ENCODE assay signal across 27 cellular contexts in genomic region chr20:45154183-45154582, GRCh38. TPM values are rescaled to one million over a fixed set of nuclear protein-coding genes. Genes with fewer than 3 reads are reported as not detected.
A peak's percentile ranks its signal among the peaks of the same experiment; 100 is the strongest.
DNase-seq lines count a peak whose midpoint lies in the region; ATAC-seq and TF ChIP-seq lines count a peak whose summit lies in the region.
"Had no signal": no experiment of that assay in that cellular context is flagged by ENCODE, and none has a peak within 500 bp of the region (broad histone marks: within the 10 kb centered on the region; RNA-seq: fewer than 3 reads in every experiment).

No MANE protein-coding gene starts in this region.

- H3K4me3 ChIP-seq in NB4 (ENCODE audit: low read depth, low read length) (no peak overlapping the region), cardiac fibroblast (replicated peaks in 1 of 2; ENCODE audit: low read depth in 2 of 2, low read length in 2 of 2) (no peak overlapping the region), left lung (no peak overlapping the region)
- H3K4me3 ChIP-seq: HAP-1, K562, skin epidermis had no signal

- DNase-seq in EH (ENCODE audit: low read depth) (peak; percentile 16), NB4 (ENCODE audit: low read depth) (peak; percentile 9), cardiac fibroblast (ENCODE audit: low read depth in 2 of 2) (peak; percentile 9 to 22), left lung (no peak), GF-D8 (lab: John Stamatoyannopoulos, UW) (no peak), Kasumi-1 (lab: John Stamatoyannopoulos, UW) (no peak), KG1 (lab: John Stamatoyannopoulos, UW) (no peak)
- DNase-seq in stimulated activated CD4-positive, alpha-beta T cell treated with anti-CD3 and anti-CD28 coated beads, Interleukin-4, amount 100 ng/mL, for 4 hours = no peak
- DNase-seq: activated B cell treated with CpG ODN at 0.5 μM for 24 hours; activated CD8-positive, alpha-beta T cell treated with anti-CD3 and anti-CD28 coated beads for 36 hours; activated naive CD4-positive, alpha-beta T cell treated with anti-CD3 and anti-CD28 coated beads, Interleukin-2, amount 10 ng/mL, durations not matched to agents 7 days and 5 days; activated T-cell treated with anti-CD3 and anti-CD28 coated beads, Interleukin-2, amount 50 U/mL, for 4 hours; NCI-H1048; NCI-H2029 treated with DMSO at 0.1 percent for 48 hours; SHP77 treated with DMSO at 0.1 percent for 48 hours; stimulated activated naive CD8-positive, alpha-beta T cell treated with anti-CD3 and anti-CD28 coated beads, Interleukin-15, amount 100 ng/mL, for 72 hours; trophoblast cell had no signal

- H3K27me3 ChIP-seq in left lung = peaks cover 0 to 2% of the 10 kb centered on the region in 2 donors

- ATAC-seq in left lung = peak; percentile 23
- ATAC-seq: activated CD8-positive, alpha-beta T cell treated with anti-CD3 and anti-CD28 coated beads for 36 hours; activated T-cell treated with anti-CD3 and anti-CD28 coated beads, Interleukin-2, amount 50 U/mL, for 4 hours; K562; natural killer cell treated with Interleukin-12 subunit alpha and Interleukin-12 subunit beta and Interleukin-15 and Interleukin-18, amount 100 ng/mL, for 72 hours; stimulated activated naive CD8-positive, alpha-beta T cell treated with anti-CD3 and anti-CD28 coated beads, Interleukin-15, amount 100 ng/mL, for 72 hours had no signal

- H3K9me3 ChIP-seq in left lung = peaks cover 0 to 26% of the 10 kb centered on the region in 2 donors
- H3K9me3 ChIP-seq: HAP-1 had no signal

- TF ChIP-seq CTCF in NB4 (IDR thresholded peaks at IDR 0.05; ENCODE audit: low read depth, low read length) (no peak), cardiac fibroblast (IDR thresholded peaks at IDR 0.05; ENCODE audit: low read depth, low read length) (no peak), left lung (IDR thresholded peaks at IDR 0.05) (no peak)

- H3K4me1 ChIP-seq in left lung = peaks cover 4 to 18% of the 10 kb centered on the region in 2 donors
- H3K4me1 ChIP-seq: HAP-1 had no signal

- H3K27ac ChIP-seq in left lung = peak overlapping the region in 1 of 2 donors; percentile 80
- H3K27ac ChIP-seq: HL-60 had no signal

- intact Hi-C loops in left lung (cut with DNase I) = no loop called here

- H3K36me3 ChIP-seq in left lung = no peaks in the 10 kb centered on the region
- H3K36me3 ChIP-seq: HAP-1 had no signal

- no peak for TF ChIP-seq POLR2A in NB4 (IDR thresholded peaks at IDR 0.05; ENCODE audit: extremely low read depth, insufficient read length)

RNA-seq across cellular contexts. Expression of gene PI3, which starts 20.5 kb away (rescaled TPM):
- total RNA-seq in left lung = 100 to 1,000 TPM in 1 of 2 donors, 1 to 10 TPM in 1; 1.4 to 165 TPM
- total RNA-seq: activated B cell treated with CpG ODN at 0.5 μM for 24 hours; activated CD8-positive, alpha-beta T cell treated with anti-CD3 and anti-CD28 coated beads for 36 hours; astrocyte; B cell; K562; mesenteric fat pad; natural killer cell treated with Interleukin-12 subunit alpha and Interleukin-12 subunit beta and Interleukin-15 and Interleukin-18, amount 100 ng/mL, for 72 hours; NCI-H460; posterior vena cava had no signal

RNA-seq across cellular contexts. Expression of gene WFDC12, which starts 29.9 kb away (rescaled TPM):
- total RNA-seq in left lung = under 1 TPM; 0.44 to 0.73 TPM
- total RNA-seq: activated B cell treated with CpG ODN at 0.5 μM for 24 hours; activated CD8-positive, alpha-beta T cell treated with anti-CD3 and anti-CD28 coated beads for 36 hours; activated T-cell treated with anti-CD3 and anti-CD28 coated beads, Interleukin-2, amount 50 U/mL, for 4 hours; astrocyte; B cell; K562; mesenteric fat pad; natural killer cell treated with Interleukin-12 subunit alpha and Interleukin-12 subunit beta and Interleukin-15 and Interleukin-18, amount 100 ng/mL, for 72 hours; NCI-H460; posterior vena cava had no signal

RNA-seq across cellular contexts. Expression of gene WFDC5, which starts 39.2 kb away (rescaled TPM):
- total RNA-seq in left lung = under 1 TPM; 0.32 to 0.37 TPM
- total RNA-seq: activated B cell treated with CpG ODN at 0.5 μM for 24 hours; activated CD8-positive, alpha-beta T cell treated with anti-CD3 and anti-CD28 coated beads for 36 hours; activated T-cell treated with anti-CD3 and anti-CD28 coated beads, Interleukin-2, amount 50 U/mL, for 4 hours; astrocyte; B cell; K562; mesenteric fat pad; natural killer cell treated with Interleukin-12 subunit alpha and Interleukin-12 subunit beta and Interleukin-15 and Interleukin-18, amount 100 ng/mL, for 72 hours; NCI-H460; posterior vena cava had no signal

RNA-seq across cellular contexts. Expression of gene SEMG1, which starts 52.6 kb away (rescaled TPM):
- under 1 TPM in 1 of 2 donors, not detected in 1; 0.31 TPM for total RNA-seq in left lung
- total RNA-seq: activated B cell treated with CpG ODN at 0.5 μM for 24 hours; activated CD8-positive, alpha-beta T cell treated with anti-CD3 and anti-CD28 coated beads for 36 hours; activated T-cell treated with anti-CD3 and anti-CD28 coated beads, Interleukin-2, amount 50 U/mL, for 4 hours; astrocyte; B cell; K562; mesenteric fat pad; natural killer cell treated with Interleukin-12 subunit alpha and Interleukin-12 subunit beta and Interleukin-15 and Interleukin-18, amount 100 ng/mL, for 72 hours; NCI-H460; posterior vena cava had no signal

RNA-seq across cellular contexts. Expression of gene KCNS1, which starts 53.3 kb away (rescaled TPM):
- under 1 TPM; 0.97 to 0.99 TPM for total RNA-seq in left lung
- total RNA-seq: activated B cell treated with CpG ODN at 0.5 μM for 24 hours, B cell, K562, mesenteric fat pad, NCI-H460, posterior vena cava had no signal

Comparison
In these comparisons a context has a peak if more than half of its experiments do, and no peak if none do; other contexts are left out.
1. DNase-seq: peak in EH (single experiment), NB4 (single experiment) and cardiac fibroblast (2 of 2); none in left lung (0 of 2), GF-D8 (single experiment), stimulated activated CD4-positive, alpha-beta T cell treated with anti-CD3 and anti-CD28 coated beads, Interleukin-4, amount 100 ng/mL, for 4 hours (0 of 2), Kasumi-1 (0 of 2) and KG1 (single experiment).